Comparison of ENCODE assay signal across 8 cellular contexts in genomic region chr6:7505196-7505699, GRCh38. TPM values are rescaled to one million over a fixed set of nuclear protein-coding genes. Genes with fewer than 3 reads are reported as not detected.
DNase-seq lines count a peak whose midpoint lies in the region; ATAC-seq and TF ChIP-seq lines count a peak whose summit lies in the region.

No MANE protein-coding gene starts in this region.

- no peak overlapping the region for H3K4me3 Mint-ChIP-seq in activated naive CD8-positive, alpha-beta T cell treated with anti-CD3 and anti-CD28 coated beads, Interleukin-2, amount 50 U/mL, for 24 hours
- no peak overlapping the region for H3K4me3 Mint-ChIP-seq in activated CD8-positive, alpha-beta memory T cell treated with anti-CD3 and anti-CD28 coated beads, Interleukin-2, amount 10 ng/mL, durations not matched to agents 7 days and 5 days

- H3K4me1 Mint-ChIP-seq in activated naive CD8-positive, alpha-beta T cell treated with anti-CD3 and anti-CD28 coated beads, Interleukin-2, amount 50 U/mL, for 24 hours, result peaks cover 5% of the 10 kb centered on the region
- no peaks in the 10 kb centered on the region for H3K4me1 Mint-ChIP-seq in activated CD8-positive, alpha-beta memory T cell treated with anti-CD3 and anti-CD28 coated beads, Interleukin-2, amount 10 ng/mL, durations not matched to agents 7 days and 5 days

- no peak for TF ChIP-seq POLR2A in suprapubic skin (IDR thresholded peaks at IDR 0.05)

- H3K4me3 ChIP-seq in suprapubic skin, result no peak overlapping the region

- peak; percentile 80 to 93 (median 88) for DNase-seq in NCI-H1417 (lab: John Stamatoyannopoulos, UW)
- peak; percentile 14 for DNase-seq in activated naive CD8-positive, alpha-beta T cell treated with anti-CD3 and anti-CD28 coated beads, Interleukin-2, amount 50 U/mL, for 24 hours
- DNase-seq in iPS-NIHi11 (ENCODE audit: low spot score), result peak; percentile 74
- DNase-seq in suprapubic skin (ENCODE audit: low spot score in 2 of 2), result peak in 1 of 2 donors; percentile 74
- DNase-seq in activated naive CD4-positive, alpha-beta T cell treated with Interleukin-2 at 50 U/mL for 16 hours, result no peak
- DNase-seq in activated CD8-positive, alpha-beta memory T cell treated with anti-CD3 and anti-CD28 coated beads, Interleukin-2, amount 10 ng/mL, durations not matched to agents 7 days and 5 days, result no peak

- 0 out of 2 replicates have a peak overlapping the region, but pooled peaks have one; percentile 2 for H3K9ac ChIP-seq in ES-I3 (ENCODE audit: low read depth, low read length)

- H3K27me3 ChIP-seq in suprapubic skin, result no peaks in the 10 kb centered on the region

- ATAC-seq in activated naive CD8-positive, alpha-beta T cell treated with anti-CD3 and anti-CD28 coated beads, Interleukin-2, amount 50 U/mL, for 24 hours, result peak; percentile 59
- ATAC-seq in GM18498 (IDR thresholded peaks at IDR 0.05; ENCODE audit: unreplicated experiment), result no peak
- no peak for ATAC-seq in activated CD8-positive, alpha-beta memory T cell treated with anti-CD3 and anti-CD28 coated beads, Interleukin-2, amount 10 ng/mL, durations not matched to agents 7 days and 5 days

- no peak for TF ChIP-seq CTCF in suprapubic skin (IDR thresholded peaks at IDR 0.05)

- peaks cover 12% of the 10 kb centered on the region for H3K27me3 Mint-ChIP-seq in activated naive CD8-positive, alpha-beta T cell treated with anti-CD3 and anti-CD28 coated beads, Interleukin-2, amount 50 U/mL, for 24 hours
- H3K27me3 Mint-ChIP-seq in activated CD8-positive, alpha-beta memory T cell treated with anti-CD3 and anti-CD28 coated beads, Interleukin-2, amount 10 ng/mL, durations not matched to agents 7 days and 5 days, result peaks cover 8% of the 10 kb centered on the region

- no peaks in the 10 kb centered on the region for H3K36me3 Mint-ChIP-seq in activated naive CD8-positive, alpha-beta T cell treated with anti-CD3 and anti-CD28 coated beads, Interleukin-2, amount 50 U/mL, for 24 hours (ENCODE audit: low read depth)
- H3K36me3 Mint-ChIP-seq in activated CD8-positive, alpha-beta memory T cell treated with anti-CD3 and anti-CD28 coated beads, Interleukin-2, amount 10 ng/mL, durations not matched to agents 7 days and 5 days, result no peaks in the 10 kb centered on the region

- no peak for TF ChIP-seq EP300 in suprapubic skin (IDR thresholded peaks at IDR 0.05)

- no peak overlapping the region for H3K27ac Mint-ChIP-seq in activated naive CD8-positive, alpha-beta T cell treated with anti-CD3 and anti-CD28 coated beads, Interleukin-2, amount 50 U/mL, for 24 hours
- no peak overlapping the region for H3K27ac Mint-ChIP-seq in activated CD8-positive, alpha-beta memory T cell treated with anti-CD3 and anti-CD28 coated beads, Interleukin-2, amount 10 ng/mL, durations not matched to agents 7 days and 5 days

- CTCF ChIA-PET in activated CD8-positive, alpha-beta memory T cell treated with anti-CD3 and anti-CD28 coated beads, Interleukin-2, amount 10 ng/mL, durations not matched to agents 7 days and 5 days (lab: Charles Lee), result no interaction called here

- H3K36me3 ChIP-seq in ES-I3 (ENCODE audit: insufficient read depth, low read length) (no peaks in the 10 kb centered on the region), suprapubic skin (no peaks in the 10 kb centered on the region)

- H3K27ac ChIP-seq in suprapubic skin, result peak overlapping the region; percentile 91

- 18% methylated on average over 10 of the region's 10 CpGs for WGBS in suprapubic skin

- peaks cover 30% of the 10 kb centered on the region for H3K4me1 ChIP-seq in ES-I3 (ENCODE audit: insufficient read depth, low read length)
- peaks cover 28% of the 10 kb centered on the region for H3K4me1 ChIP-seq in suprapubic skin

- no peaks in the 10 kb centered on the region for H3K9me3 Mint-ChIP-seq in activated naive CD8-positive, alpha-beta T cell treated with anti-CD3 and anti-CD28 coated beads, Interleukin-2, amount 50 U/mL, for 24 hours
- H3K9me3 Mint-ChIP-seq in activated CD8-positive, alpha-beta memory T cell treated with anti-CD3 and anti-CD28 coated beads, Interleukin-2, amount 10 ng/mL, durations not matched to agents 7 days and 5 days (ENCODE audit: low read depth), result no peaks in the 10 kb centered on the region

- H3K9me3 ChIP-seq in ES-I3 (ENCODE audit: control insufficient read depth, insufficient read depth, low read length), result no peaks in the 10 kb centered on the region
- H3K9me3 ChIP-seq in suprapubic skin, result no peaks in the 10 kb centered on the region

RNA-seq across cellular contexts. Expression of gene DSP, which starts 36.2 kb away (rescaled TPM):
- total RNA-seq in suprapubic skin, result 1,000 to 10,000 TPM; 1,704 to 2,508 (median 2,195) TPM
- total RNA-seq in activated CD8-positive, alpha-beta memory T cell treated with anti-CD3 and anti-CD28 coated beads, Interleukin-2, amount 10 ng/mL, durations not matched to agents 7 days and 5 days, result under 1 TPM; 0.09 to 0.12 TPM

Comparison
In these comparisons a context has a peak if more than half of its experiments do, and no peak if none do; other contexts are left out.
1. DNase-seq: peak in NCI-H1417 (3 of 3), activated naive CD8-positive, alpha-beta T cell treated with anti-CD3 and anti-CD28 coated beads, Interleukin-2, amount 50 U/mL, for 24 hours (single experiment) and iPS-NIHi11 (single experiment); none in activated naive CD4-positive, alpha-beta T cell treated with Interleukin-2 at 50 U/mL for 16 hours (single experiment) and activated CD8-positive, alpha-beta memory T cell treated with anti-CD3 and anti-CD28 coated beads, Interleukin-2, amount 10 ng/mL, durations not matched to agents 7 days and 5 days (single experiment).
2. RNA of gene DSP, which starts 36.2 kb away (total RNA-seq): 1,704 to 2,508 TPM in suprapubic skin; 0.09 to 0.12 TPM in activated CD8-positive, alpha-beta memory T cell treated with anti-CD3 and anti-CD28 coated beads, Interleukin-2, amount 10 ng/mL, durations not matched to agents 7 days and 5 days; every median in the first group is over 1,000 times any median in the second.